ENCODE assay signal across 21 cellular contexts in the genomic region with DNA sequence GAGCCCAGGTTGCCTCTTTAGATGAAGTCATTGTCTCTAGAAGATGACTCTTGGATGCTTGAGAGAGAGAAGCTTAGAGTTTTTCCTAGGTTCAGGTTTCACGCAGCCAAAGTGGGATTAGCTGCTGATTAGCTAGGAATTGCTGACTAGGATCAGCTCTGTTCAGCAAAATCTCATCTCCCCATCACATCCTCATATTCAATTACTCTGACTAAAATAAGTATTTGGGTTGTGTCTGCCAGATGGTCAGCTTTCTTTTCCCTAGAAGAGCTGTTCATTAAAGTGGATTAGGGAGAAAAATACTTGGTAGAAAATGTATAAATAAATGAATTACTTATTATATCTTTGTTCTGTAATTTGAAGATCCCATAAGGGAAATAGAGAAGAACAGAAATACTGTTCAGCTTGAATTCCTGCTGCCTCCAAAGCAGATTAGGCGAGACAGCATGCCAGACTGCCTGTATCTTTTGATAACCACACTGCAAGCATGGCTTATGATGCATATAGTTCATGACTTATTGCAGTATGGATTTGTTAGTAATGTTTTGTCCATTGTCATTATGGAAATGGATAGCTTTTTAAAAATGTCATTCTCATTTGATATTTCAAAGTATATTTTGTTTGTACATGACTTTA.
DNase-seq lines count a peak whose midpoint lies in the region; ATAC-seq, FAIRE-seq and TF ChIP-seq lines count a peak whose summit lies in the region.
"Had no signal": no experiment of that assay in that cellular context is flagged by ENCODE, and none has a peak within 500 bp of the region (broad histone marks: within the 10 kb centered on the region; RNA-seq: fewer than 3 reads in every experiment).

No MANE protein-coding gene starts in this region.

- H3K9me3 Mint-ChIP-seq in astrocyte (ENCODE audit: unreplicated experiment): no peaks in the 10 kb centered on the region
- H3K9me3 Mint-ChIP-seq in natural killer cell: no peaks in the 10 kb centered on the region
- H3K9me3 Mint-ChIP-seq: CD14-positive monocyte; T-helper 1 cell treated with Interleukin-12 subunit alpha and Interleukin-12 subunit beta and Interleukin-4 antibody, amounts not matched to agents 30 μg/mL and 1 μg/mL, for 36 hours had no signal

- peak; percentile 11 for DNase-seq in NCI-H748 (lab: John Stamatoyannopoulos, UW; ENCODE audit: unreplicated experiment)
- no peak for DNase-seq in NCI-H748 treated with DMSO at 0.1 percent for 48 hours (lab: John Stamatoyannopoulos, UW)
- DNase-seq in NCI-H82 (lab: John Stamatoyannopoulos, UW): peak; percentile 95
- DNase-seq in astrocyte (ENCODE audit: low read depth): peak; percentile 8
- no peak for DNase-seq in natural killer cell
- no peak for DNase-seq in 8988T
- no peak for DNase-seq in stimulated activated naive CD8-positive, alpha-beta T cell treated with anti-CD3 and anti-CD28 coated beads, Interleukin-15, Interleukin-2, amounts not matched to agents 100 U/mL and 50 U/mL, for 24 hours
- DNase-seq: DMS53, GM23248, NCI-H1417 treated with DMSO at 0.1 percent for 48 hours, NCI-H2081, NCI-H226, NCI-H774 had no signal

- ATAC-seq in natural killer cell (no peak), GM18870 (IDR thresholded peaks at IDR 0.05; ENCODE audit: unreplicated experiment) (no peak)
- no peak for ATAC-seq in stimulated activated naive CD8-positive, alpha-beta T cell treated with anti-CD3 and anti-CD28 coated beads, Interleukin-15, Interleukin-2, amounts not matched to agents 100 U/mL and 50 U/mL, for 24 hours
- ATAC-seq: A549, HCT116, K562, Panc1, Right ventricle myocardium inferior had no signal

- H3K4me1 ChIP-seq in astrocyte (ENCODE audit: insufficient read depth, low read length): no peaks in the 10 kb centered on the region
- H3K4me1 ChIP-seq: A549 had no signal

- FAIRE-seq in astrocyte (lab: Jason Lieb, UNC): no peak
- FAIRE-seq: A549, K562 had no signal

- H3K9ac ChIP-seq in astrocyte (ENCODE audit: low read length): no peak overlapping the region
- H3K9ac ChIP-seq: GM23248 had no signal

- no peak overlapping the region for H3K27ac Mint-ChIP-seq in astrocyte (ENCODE audit: unreplicated experiment)
- H3K27ac Mint-ChIP-seq in natural killer cell: no peak overlapping the region
- H3K27ac Mint-ChIP-seq: CD14-positive monocyte; T-helper 1 cell treated with Interleukin-12 subunit alpha and Interleukin-12 subunit beta and Interleukin-4 antibody, amounts not matched to agents 30 μg/mL and 1 μg/mL, for 36 hours had no signal

- TF ChIP-seq CTCF in astrocyte (IDR thresholded peaks at IDR 0.05; ENCODE audit: insufficient read depth, low read depth, low read length): no peak
- no peak for TF ChIP-seq CTCF in natural killer cell (IDR thresholded peaks at IDR 0.05)

- H3K27ac ChIP-seq in astrocyte (ENCODE audit: low read depth, low read length): no peak overlapping the region
- H3K27ac ChIP-seq: A549, GM23248 had no signal

- H3K4me1 Mint-ChIP-seq in astrocyte (ENCODE audit: low read depth, unreplicated experiment) (no peaks in the 10 kb centered on the region), natural killer cell (no peaks in the 10 kb centered on the region)
- H3K4me1 Mint-ChIP-seq: CD14-positive monocyte had no signal

- no peaks in the 10 kb centered on the region for H3K36me3 Mint-ChIP-seq in astrocyte (ENCODE audit: low read depth, unreplicated experiment)
- no peaks in the 10 kb centered on the region for H3K36me3 Mint-ChIP-seq in natural killer cell
- H3K36me3 Mint-ChIP-seq: CD14-positive monocyte had no signal

- intact Hi-C loops in natural killer cell (cut with micrococcal nuclease): no loop called here

- H3K4me3 Mint-ChIP-seq in astrocyte (ENCODE audit: unreplicated experiment): no peak overlapping the region
- no peak overlapping the region for H3K4me3 Mint-ChIP-seq in natural killer cell
- H3K4me3 Mint-ChIP-seq: CD14-positive monocyte; T-helper 1 cell treated with Interleukin-12 subunit alpha and Interleukin-12 subunit beta and Interleukin-4 antibody, amounts not matched to agents 30 μg/mL and 1 μg/mL, for 36 hours had no signal

- no peaks in the 10 kb centered on the region for H3K9me3 ChIP-seq in astrocyte (ENCODE audit: insufficient read depth, low read depth, low read length)
- H3K9me3 ChIP-seq: A549 had no signal

- no peaks in the 10 kb centered on the region for H3K79me2 ChIP-seq in astrocyte (ENCODE audit: insufficient read depth, low read length)

- H3K4me3 ChIP-seq in astrocyte (ENCODE audit: insufficient read depth, low read depth, low read length): no peak overlapping the region
- H3K4me3 ChIP-seq: A549, GM23248, K562 had no signal

- H3K4me2 ChIP-seq in astrocyte (ENCODE audit: low read length): no peak overlapping the region
- H3K4me2 ChIP-seq: A549 had no signal

- no peak overlapping the region for H2AFZ ChIP-seq in astrocyte (ENCODE audit: low read depth, low read length)
- H2AFZ ChIP-seq: GM23248 had no signal

- H3K27me3 Mint-ChIP-seq in astrocyte (ENCODE audit: low read depth, unreplicated experiment) (peaks cover 1% of the 10 kb centered on the region), natural killer cell (ENCODE audit: low read depth in 2 of 2) (peaks cover 9 to 12% of the 10 kb centered on the region in 2 donors)

- H3K36me3 ChIP-seq in astrocyte (ENCODE audit: insufficient read depth, low read length): no peaks in the 10 kb centered on the region

- H4K20me1 ChIP-seq in astrocyte (ENCODE audit: insufficient read depth, low read length): no peaks in the 10 kb centered on the region

- no peaks in the 10 kb centered on the region for H3K27me3 ChIP-seq in astrocyte (ENCODE audit: insufficient read depth, low read length)

Comparison
In these comparisons a context has a peak if more than half of its experiments do, and no peak if none do; other contexts are left out.
1. DNase-seq: peak in NCI-H748 (single experiment), NCI-H82 (single experiment) and astrocyte (single experiment); none in NCI-H748 treated with DMSO at 0.1 percent for 48 hours (single experiment), natural killer cell (single experiment), 8988T (single experiment) and stimulated activated naive CD8-positive, alpha-beta T cell treated with anti-CD3 and anti-CD28 coated beads, Interleukin-15, Interleukin-2, amounts not matched to agents 100 U/mL and 50 U/mL, for 24 hours (single experiment).